Comparison of ENCODE assay signal across 24 cellular contexts in genomic region chr18:9488535-9488934, GRCh38. TPM values are rescaled to one million over a fixed set of nuclear protein-coding genes. Genes with fewer than 3 reads are reported as not detected.
DNase-seq lines count a peak whose midpoint lies in the region; ATAC-seq, FAIRE-seq and TF ChIP-seq lines count a peak whose summit lies in the region.
"Had no signal": no experiment of that assay in that cellular context is flagged by ENCODE, and none has a peak within 500 bp of the region (broad histone marks: within the 10 kb centered on the region; RNA-seq: fewer than 3 reads in every experiment).

No MANE protein-coding gene starts in this region.

- intact Hi-C loops in IMR-90 (cut with micrococcal nuclease) (no loop called here), HepG2 (cut with micrococcal nuclease; ENCODE audit: unreplicated experiment) (no loop called here)
- intact Hi-C loops in CD4-positive, alpha-beta memory T cell (cut with micrococcal nuclease), result no loop called here

- H3K4me3 Mint-ChIP-seq in CD4-positive, alpha-beta memory T cell, result no peak overlapping the region
- H3K4me3 Mint-ChIP-seq: CD4-positive, CD25-positive, alpha-beta regulatory T cell had no signal

- H3K18ac ChIP-seq in IMR-90 (ENCODE audit: low read depth, low read length), result no peak overlapping the region

- no peak overlapping the region for H2AFZ ChIP-seq in IMR-90 (replicated peaks; ENCODE audit: low read length, poor library complexity)
- H2AFZ ChIP-seq in HepG2 (ENCODE audit: low read length), result no peak overlapping the region
- no peak overlapping the region for H2AFZ ChIP-seq in osteoblast (ENCODE audit: low read length)

- POLR2A ChIA-PET in IMR-90 (lab: Charles Lee; ENCODE audit: unreplicated experiment) (no interaction called here), HepG2 (lab: Yijun Ruan, JAX) (no interaction called here)
- POLR2A ChIA-PET in CD4-positive, alpha-beta memory T cell (lab: Charles Lee; ENCODE audit: partially characterized antibody), result no interaction called here

- no peak overlapping the region for H2BK15ac ChIP-seq in IMR-90 (ENCODE audit: low read depth, low read length)

- TF ChIP-seq EP300 in HepG2 (IDR thresholded peaks at IDR 0.05; ENCODE audit: low read depth in 2 of 2, low read length in 2 of 2) (no peak), HepG2 (CRISPR knock-in tag; IDR thresholded peaks at IDR 0.05; ENCODE audit: borderline replicate concordance) (no peak)

- peaks cover 14 to 38% of the 10 kb centered on the region in 2 donors for H3K36me3 Mint-ChIP-seq in CD4-positive, alpha-beta memory T cell

- no peak overlapping the region for H3K27ac ChIP-seq in IMR-90 (ENCODE audit: insufficient read depth, low read length)
- H3K27ac ChIP-seq in VCaP, result peak overlapping the region; percentile 67
- no peak overlapping the region for H3K27ac ChIP-seq in HepG2 (ENCODE audit: extremely low read length, insufficient read depth, low read length)
- no peak overlapping the region for H3K27ac ChIP-seq in osteoblast (ENCODE audit: low read depth, low read length)
- no peak overlapping the region for H3K27ac ChIP-seq in CD4-positive, alpha-beta memory T cell (ENCODE audit: low read depth, low read length)
- H3K27ac ChIP-seq: SK-N-MC had no signal

- DNase-seq in CD1c-positive myeloid dendritic cell (ENCODE audit: extremely low spot score) (peak; percentile 37), IMR-90 (no peak), HepG2 (ENCODE audit: low spot score) (no peak), osteoblast (ENCODE audit: insufficient read length, low spot score, missing footprints) (no peak), HPDE6-E6E7 (ENCODE audit: extremely low spot score) (no peak), GM12892 (ENCODE audit: insufficient read length) (no peak)
- no peak for DNase-seq in CD4-positive, alpha-beta memory T cell
- DNase-seq: ACHN; AML-193; CD4-positive, CD25-positive, alpha-beta regulatory T cell; DND-41; Karpas-422; MM.1S; NCI-H1417 treated with DMSO at 0.1 percent for 48 hours; NCI-H1930; NCI-H446; NCI-H69; T-helper 1 cell had no signal

- dilution Hi-C loops in IMR-90 (cut with HindIII; ENCODE audit: low sequenced_read_pairs, unreplicated experiment), result no loop called here

- H2BK5ac ChIP-seq in IMR-90 (ENCODE audit: low read depth, low read length, poor library complexity, severe bottlenecking), result no peak overlapping the region

- peaks cover 17 to 46% (median 24%) of the 10 kb centered on the region in 4 donors for H3K4me1 Mint-ChIP-seq in CD4-positive, alpha-beta memory T cell

- TF ChIP-seq RAD21 in IMR-90 (IDR thresholded peaks at IDR 0.05; ENCODE audit: low read length) (no peak), HepG2 (CRISPR knock-in tag; IDR thresholded peaks at IDR 0.05) (no peak)

- no peak overlapping the region for H3K56ac ChIP-seq in IMR-90 (ENCODE audit: extremely low read depth, insufficient read depth, low read length)

- H3K9me3 ChIP-seq in IMR-90 (ENCODE audit: control insufficient read depth, insufficient read depth, low read length), result no peaks in the 10 kb centered on the region
- H3K9me3 ChIP-seq in HepG2 (ENCODE audit: low read length), result no peaks in the 10 kb centered on the region
- H3K9me3 ChIP-seq in osteoblast (ENCODE audit: low read depth, low read length), result no peaks in the 10 kb centered on the region
- no peaks in the 10 kb centered on the region for H3K9me3 ChIP-seq in CD4-positive, alpha-beta memory T cell (ENCODE audit: control insufficient read depth in 1 of 2, low read length in 2 of 2)

- TF ChIP-seq CTCF in IMR-90 (conservative IDR thresholded peaks at IDR 0.05; ENCODE audit: low read depth, low read length), result no peak
- TF ChIP-seq CTCF in VCaP (conservative IDR thresholded peaks at IDR 0.05), result no peak
- no peak for TF ChIP-seq CTCF in HepG2 (CRISPR knock-in tag; IDR thresholded peaks at IDR 0.05)
- TF ChIP-seq CTCF in osteoblast (IDR thresholded peaks at IDR 0.05; ENCODE audit: extremely low read depth, low read depth, low read length), result no peak

- no peak overlapping the region for H4K5ac ChIP-seq in IMR-90 (ENCODE audit: low read depth, low read length)

- peaks cover 0 to 12% (median 5%) of the 10 kb centered on the region in 8 donors for H3K9me3 Mint-ChIP-seq in CD4-positive, alpha-beta memory T cell

- no peak overlapping the region for H2AK9ac ChIP-seq in IMR-90 (replicated peaks; ENCODE audit: low read depth, low read length, poor library complexity)

- no peak overlapping the region for H2AK5ac ChIP-seq in IMR-90 (ENCODE audit: low read depth, low read length)

- ATAC-seq in IMR-90 (ENCODE audit: low read depth) (no peak), HepG2 (no peak)
- ATAC-seq: Panc1 had no signal

- H4K20me1 ChIP-seq in IMR-90 (ENCODE audit: insufficient read depth, low read length) (peaks cover 12% of the 10 kb centered on the region), HepG2 (ENCODE audit: insufficient read depth, low read length) (no peaks in the 10 kb centered on the region), osteoblast (ENCODE audit: insufficient read depth, low read length) (peaks cover 20% of the 10 kb centered on the region)

- no peak overlapping the region for H4K91ac ChIP-seq in IMR-90 (ENCODE audit: insufficient read depth, low read depth, low read length)

- peaks cover 60% of the 10 kb centered on the region for H3K79me2 ChIP-seq in HepG2 (ENCODE audit: insufficient read depth, low read length)
- peaks cover 88% of the 10 kb centered on the region for H3K79me2 ChIP-seq in osteoblast (ENCODE audit: insufficient read depth, low read length)

- H3K4me1 ChIP-seq in IMR-90 (ENCODE audit: control insufficient read depth, insufficient read depth, low read length) (0 out of 2 replicates have a peak, but pooled peaks cover 2% of the 10 kb centered on the region), HepG2 (ENCODE audit: insufficient read depth, low read length) (peaks cover 21% of the 10 kb centered on the region), osteoblast (ENCODE audit: insufficient read depth, low read length) (no peaks in the 10 kb centered on the region)
- H3K4me1 ChIP-seq in CD4-positive, alpha-beta memory T cell (ENCODE audit: insufficient read depth, low read length), result no peaks in the 10 kb centered on the region

- H3K9ac ChIP-seq in IMR-90 (ENCODE audit: low read depth, low read length) (no peak overlapping the region), HepG2 (ENCODE audit: insufficient read depth, low read depth, low read length) (no peak overlapping the region)

- no peak overlapping the region for H3K14ac ChIP-seq in IMR-90 (replicated peaks; ENCODE audit: low read depth, low read length)

- H3K4ac ChIP-seq in IMR-90 (ENCODE audit: low read depth, low read length), result no peak overlapping the region

- CTCF ChIA-PET in IMR-90 (lab: Yijun Ruan, JAX) (no interaction called here), HepG2 (lab: Yijun Ruan, JAX; ENCODE audit: low intra/inter-chr PET ratio, low total read pairs) (no interaction called here)
- CTCF ChIA-PET in CD4-positive, alpha-beta memory T cell (lab: Charles Lee; ENCODE audit: partially characterized antibody), result interaction anchor here (1.1 to 1.2 kb wide), 2 partner anchors 12 to 29 kb away, joined by 3 read pairs; no protein-coding TSS in a partner anchor

- H2BK20ac ChIP-seq in IMR-90 (ENCODE audit: low read depth, low read length), result no peak overlapping the region

- no peak overlapping the region for H3K4me2 ChIP-seq in IMR-90 (ENCODE audit: low read depth, low read length)
- no peak overlapping the region for H3K4me2 ChIP-seq in HepG2 (ENCODE audit: low read depth, low read length)
- H3K4me2 ChIP-seq in osteoblast (ENCODE audit: insufficient read depth, low read length), result no peak overlapping the region

- no peaks in the 10 kb centered on the region for H3K9me1 ChIP-seq in IMR-90 (ENCODE audit: insufficient read depth, low read length)

- H3K27me3 ChIP-seq in IMR-90 (ENCODE audit: control insufficient read depth, insufficient read depth, low read length) (no peaks in the 10 kb centered on the region), HepG2 (ENCODE audit: control insufficient read depth in 1 of 2, insufficient read depth in 2 of 2, low read length in 2 of 2) (no peaks in the 10 kb centered on the region), osteoblast (ENCODE audit: insufficient read depth, low read length) (no peaks in the 10 kb centered on the region)
- no peaks in the 10 kb centered on the region for H3K27me3 ChIP-seq in CD4-positive, alpha-beta memory T cell (ENCODE audit: insufficient read depth, low read length)

- FAIRE-seq in HepG2 (lab: Jason Lieb, UNC) (no peak), GM12892 (lab: Jason Lieb, UNC) (no peak)
- FAIRE-seq: D721Med, G401.6, H1 had no signal

- H3K36me3 ChIP-seq in IMR-90 (ENCODE audit: control insufficient read depth, insufficient read depth, low read length), result 0 out of 2 replicates have a peak, but pooled peaks cover 1% of the 10 kb centered on the region
- H3K36me3 ChIP-seq in HepG2 (replicated peaks in 1 of 2; ENCODE audit: control insufficient read depth in 1 of 2, insufficient read depth in 2 of 2, low read length in 2 of 2), result no peaks in the 10 kb centered on the region
- H3K36me3 ChIP-seq in osteoblast (ENCODE audit: insufficient read depth, low read length), result no peaks in the 10 kb centered on the region
- no peaks in the 10 kb centered on the region for H3K36me3 ChIP-seq in CD4-positive, alpha-beta memory T cell (ENCODE audit: insufficient read depth, low read length)

- no peaks in the 10 kb centered on the region for H3K27me3 Mint-ChIP-seq in CD4-positive, alpha-beta memory T cell
- H3K27me3 Mint-ChIP-seq: CD4-positive, CD25-positive, alpha-beta regulatory T cell had no signal

- TF ChIP-seq POLR2A in IMR-90 (IDR thresholded peaks at IDR 0.05; ENCODE audit: low read depth, low read length), result no peak
- TF ChIP-seq POLR2A in HepG2 (IDR thresholded peaks at IDR 0.05; ENCODE audit: insufficient read depth in 1 of 2, low read depth in 2 of 2, low read length in 2 of 2), result no peak
- TF ChIP-seq POLR2A in GM12892 (IDR thresholded peaks at IDR 0.05; ENCODE audit: low read depth, low read length), result no peak

- H3K4me3 ChIP-seq in IMR-90 (ENCODE audit: insufficient read depth, low read depth, low read length) (no peak overlapping the region), HepG2 (replicated peaks in 1 of 3; ENCODE audit: insufficient read depth in 1 of 3, low read depth in 2 of 3, low read length in 3 of 3) (no peak overlapping the region), osteoblast (ENCODE audit: insufficient read depth, low read length) (no peak overlapping the region)
- H3K4me3 ChIP-seq in CD4-positive, alpha-beta memory T cell (ENCODE audit: low read length in 2 of 2), result no peak overlapping the region
- H3K4me3 ChIP-seq: SK-N-MC had no signal

- no peak overlapping the region for H3K23ac ChIP-seq in IMR-90 (ENCODE audit: low read depth, low read length)

- H2BK120ac ChIP-seq in IMR-90 (ENCODE audit: low read depth, low read length), result no peak overlapping the region

- in situ Hi-C loops in IMR-90 (cut with MboI; ENCODE audit: low sequenced_read_pairs) (no loop called here), HepG2 (cut with HindIII; ENCODE audit: extremely low pct_ligation_motif_present, low pct_unique_long_range_greater_than_20kb) (no loop called here)

- H3K79me1 ChIP-seq in IMR-90 (ENCODE audit: low read depth in 1 of 2, low read length in 2 of 2), result peaks cover 34 to 63% of the 10 kb centered on the region in 2 experiments

- H3K27ac Mint-ChIP-seq in CD4-positive, alpha-beta memory T cell, result no peak overlapping the region
- H3K27ac Mint-ChIP-seq: CD4-positive, CD25-positive, alpha-beta regulatory T cell had no signal

- BruUV-seq in IMR-90 (replicated peaks; lab: Mats Ljungman, UMichigan) (no TSS peak), HepG2 (replicated peaks; lab: Mats Ljungman, UMichigan) (no TSS peak)

- WGBS in IMR-90 (ENCODE audit: extremely low coverage in 2 of 2, insufficient read length in 1 of 2), 2 experiments, result no CpG with 5 or more reads among the region's 4 CpGs
- 52% methylated on average over 4 of the region's 4 CpGs for WGBS in HepG2 (ENCODE audit: low lambda C conversion rate)

- H4K8ac ChIP-seq in IMR-90 (ENCODE audit: low read depth in 2 of 2, low read length in 2 of 2), result no peak overlapping the region

RNA-seq across cellular contexts. Expression of gene RALBP1, which starts 13.2 kb away (rescaled TPM):
- 38.2 and 58.9 TPM in 2 replicates for total RNA-seq in IMR-90 (2012; rRNA removed)
- 30.6 and 31.6 TPM in 2 replicates for polyA plus RNA-seq in IMR-90 (2012; rRNA removed)
- 19.5 and 39.0 TPM in 2 replicates for polyA plus RNA-seq in IMR-90 (2012; cell fraction: cytosol; rRNA removed)
- polyA plus RNA-seq in IMR-90 (2012; cell fraction: nucleus; rRNA removed; ENCODE audit: low replicate concordance), result 18.1 and 18.9 TPM in 2 replicates
- total RNA-seq in HepG2 (2016; rRNA removed; fragmentation: Illumina TruSeq; extraction: Trizol), result 33.1 and 39.9 TPM in 2 replicates
- total RNA-seq in HepG2 (2016; cell fraction: cytosol; rRNA removed; fragmentation: Illumina TruSeq; extraction: Trizol; ENCODE audit: low read depth), result 9.4 and 10.0 TPM in 2 replicates
- 30.2 and 34.3 TPM in 2 replicates for total RNA-seq in HepG2 (2016; cell fraction: insoluble cytoplasmic fraction; rRNA removed; fragmentation: Illumina TruSeq; extraction: Trizol)
- 30.2 and 31.0 TPM in 2 replicates for total RNA-seq in HepG2 (2016; cell fraction: membrane; rRNA removed; fragmentation: Illumina TruSeq; extraction: Trizol)
- total RNA-seq in HepG2 (2016; cell fraction: nucleus; rRNA removed; fragmentation: Illumina TruSeq; extraction: Trizol), result 13.8 and 14.2 TPM in 2 replicates
- polyA plus RNA-seq in HepG2 (2011; rRNA removed), result 23.6 and 24.5 TPM in 2 replicates
- polyA plus RNA-seq in HepG2 (2011; cell fraction: cytosol; rRNA removed), result 29.3 and 33.5 TPM in 2 replicates
- 13.3 and 15.1 TPM in 2 replicates for polyA plus RNA-seq in HepG2 (2011; cell fraction: nucleus; rRNA removed)
- 26.8 and 27.1 TPM in 2 replicates for polyA plus RNA-seq in HepG2 (2012)
- polyA plus RNA-seq in HepG2 (2016; cell fraction: cytosol; fragmentation: Illumina TruSeq; extraction: Trizol; ENCODE audit: low read depth), result 7.0 and 8.2 TPM in 2 replicates
- 32.1 and 36.3 TPM in 2 replicates for polyA plus RNA-seq in HepG2 (2016; cell fraction: insoluble cytoplasmic fraction; fragmentation: Illumina TruSeq; extraction: Trizol; ENCODE audit: low read depth)
- polyA plus RNA-seq in HepG2 (2016; cell fraction: membrane; fragmentation: Illumina TruSeq; extraction: Trizol; ENCODE audit: low read depth), result 22.0 and 22.5 TPM in 2 replicates
- 18.9 and 19.8 TPM in 2 replicates for polyA plus RNA-seq in HepG2 (2016; cell fraction: nucleus; fragmentation: Illumina TruSeq; extraction: Trizol; ENCODE audit: insufficient read depth, low read depth)
- 27.4 and 36.7 TPM in 2 replicates for polyA minus RNA-seq in HepG2 (2011; rRNA and poly(A)+ RNA removed; ENCODE audit: low replicate concordance)
- polyA minus RNA-seq in HepG2 (2011; cell fraction: cytosol; rRNA and poly(A)+ RNA removed), result 18.6 and 19.0 TPM in 2 replicates
- polyA minus RNA-seq in HepG2 (2011; cell fraction: nucleus; rRNA and poly(A)+ RNA removed), result 17.0 and 17.4 TPM in 2 replicates
- 78.7 and 90.8 TPM in 2 replicates for total RNA-seq in osteoblast
- 10 to 100 TPM; 44.9 to 49.9 TPM for total RNA-seq in CD4-positive, alpha-beta memory T cell
- 10 to 100 TPM; 33.9 to 48.8 TPM for polyA plus RNA-seq in CD4-positive, alpha-beta memory T cell
- polyA plus RNA-seq in GM12892 (2012; ENCODE audit: missing spikeins), result 36.0 TPM
